14 cellular contexts compared by ENCODE assay signal in the genomic region with DNA sequence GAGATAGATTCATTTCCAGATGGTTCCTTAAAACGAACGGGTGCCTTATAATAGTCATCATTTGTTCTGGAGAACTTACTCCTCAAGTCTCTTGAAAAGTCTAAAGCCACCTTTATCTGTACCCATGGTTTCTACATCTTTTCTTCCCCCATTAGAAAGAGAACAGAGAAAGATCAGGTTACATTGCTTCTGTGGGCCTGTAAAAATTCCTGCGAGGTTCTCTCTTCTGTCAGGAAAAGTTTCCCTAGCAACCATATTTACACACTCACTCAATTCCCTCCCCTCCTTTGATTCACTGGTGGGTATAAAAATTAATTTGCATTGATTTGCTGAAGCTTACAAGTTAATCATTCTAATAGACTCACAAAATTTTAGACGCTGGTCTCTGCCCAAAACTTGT. TPM values are rescaled to one million over a fixed set of nuclear protein-coding genes. Genes with fewer than 3 reads are reported as not detected.
A peak's percentile ranks its signal among the peaks of the same experiment; 100 is the strongest.
DNase-seq lines count a peak whose midpoint lies in the region; ATAC-seq and TF ChIP-seq lines count a peak whose summit lies in the region.
"Had no signal": no experiment of that assay in that cellular context is flagged by ENCODE, and none has a peak within 500 bp of the region (broad histone marks: within the 10 kb centered on the region; RNA-seq: fewer than 3 reads in every experiment).

No MANE protein-coding gene starts in this region.

- H3K27me3 ChIP-seq in right lobe of liver: no peaks in the 10 kb centered on the region
- H3K27me3 ChIP-seq: SJCRH30 had no signal

- no peak overlapping the region for H3K4me3 ChIP-seq in right lobe of liver
- H3K4me3 ChIP-seq: mucosa of descending colon, SJCRH30 had no signal

- H3K36me3 ChIP-seq in right lobe of liver: no peaks in the 10 kb centered on the region

- TF ChIP-seq CTCF in right lobe of liver (IDR thresholded peaks at IDR 0.05): no peak

- intact Hi-C loops in right lobe of liver (cut with DNase I): no loop called here

- no peak overlapping the region for H3K27ac ChIP-seq in right lobe of liver
- H3K27ac ChIP-seq: SJCRH30 had no signal

- peak; percentile 55 for DNase-seq in ELR (ENCODE audit: low read depth)
- DNase-seq in NCI-H526 (lab: John Stamatoyannopoulos, UW): peak; percentile 85 to 86
- DNase-seq in dedifferentiated amniotic fluid mesenchymal stem cell (ENCODE audit: extremely low spot score): peak; percentile 25
- DNase-seq in myocyte (ENCODE audit: low read depth): peak; percentile 58
- DNase-seq in activated CD8-positive, alpha-beta memory T cell treated with anti-CD3 and anti-CD28 coated beads for 24 hours: no peak
- DNase-seq in right lobe of liver: no peak
- no peak for DNase-seq in activated effector memory CD4-positive, alpha-beta T cell treated with anti-CD3 and anti-CD28 coated beads, Interleukin-2, amount 50 U/mL, for 16 hours
- no peak for DNase-seq in AML-193 (lab: John Stamatoyannopoulos, UW)
- DNase-seq: activated CD4-positive, alpha-beta memory T cell treated with anti-CD3 and anti-CD28 coated beads for 36 hours; aorta; Kasumi-1; mucosa of descending colon; NCI-H187 had no signal

- TF ChIP-seq POLR2A in right lobe of liver (IDR thresholded peaks at IDR 0.05): no peak

- WGBS in right lobe of liver (ENCODE audit: insufficient coverage, low coverage, low lambda C conversion rate, missing lambda C conversion rate): 55% methylated on average over 4 of the region's 4 CpGs

- H3K9me3 ChIP-seq in right lobe of liver: no peaks in the 10 kb centered on the region
- H3K9me3 ChIP-seq: mucosa of descending colon, SJCRH30 had no signal

- ATAC-seq in right lobe of liver: no peak
- ATAC-seq: mucosa of descending colon had no signal

- no peaks in the 10 kb centered on the region for H3K4me1 ChIP-seq in right lobe of liver

RNA-seq across cellular contexts. Expression of a gene that starts 6.7 kb away (rescaled TPM):
- total RNA-seq in myocyte (72.5 and 93.1 TPM in 2 replicates), right lobe of liver (10 to 100 TPM; 49.3 to 86.5 (median 66.8) TPM)
- 70.4 TPM for polyA plus RNA-seq in myocyte (2012)

RNA-seq across cellular contexts. Expression of a gene that starts 48.2 kb away (rescaled TPM):
- 5.6 and 5.8 TPM in 2 replicates for total RNA-seq in myocyte
- polyA plus RNA-seq in myocyte (2012): 2.6 TPM
- 1 to 10 TPM in 4 of 6 experiments, under 1 TPM in 2; 0.81 to 2.7 (median 1.4) TPM for total RNA-seq in right lobe of liver

Comparison
In these comparisons a context has a peak if more than half of its experiments do, and no peak if none do; other contexts are left out.
1. DNase-seq: peak in ELR (single experiment), NCI-H526 (2 of 2), dedifferentiated amniotic fluid mesenchymal stem cell (single experiment) and myocyte (single experiment); none in activated CD8-positive, alpha-beta memory T cell treated with anti-CD3 and anti-CD28 coated beads for 24 hours (single experiment), right lobe of liver (0 of 3), activated effector memory CD4-positive, alpha-beta T cell treated with anti-CD3 and anti-CD28 coated beads, Interleukin-2, amount 50 U/mL, for 16 hours (single experiment) and AML-193 (0 of 2).